In genomic region chr18:59056706-59057492, GRCh38 we compare ENCODE assay signal across 8 cellular contexts.
DNase-seq lines count a peak whose midpoint lies in the region; ATAC-seq and TF ChIP-seq lines count a peak whose summit lies in the region.

No MANE protein-coding gene starts in this region.

- H3K79me2 ChIP-seq in OCI-LY3 (ENCODE audit: low read length) = no peaks in the 10 kb centered on the region

- H3K4me1 ChIP-seq in OCI-LY3 (ENCODE audit: low read length) = peaks cover 36% of the 10 kb centered on the region
- H3K4me1 ChIP-seq in adrenal gland (replicated peaks in 1 of 2) = no peaks in the 10 kb centered on the region
- peaks cover 0 to 12% (median 0%) of the 10 kb centered on the region in 4 donors for H3K4me1 ChIP-seq in sigmoid colon

- H3K9ac ChIP-seq in OCI-LY3 (ENCODE audit: low read length) = peak overlapping the region; percentile 51

- peak overlapping the region; percentile 13 for H3K4me3 ChIP-seq in OCI-LY3 (ENCODE audit: low read length)
- no peak overlapping the region for H3K4me3 ChIP-seq in adrenal gland
- no peak overlapping the region for H3K4me3 ChIP-seq in sigmoid colon

- H3K36me3 ChIP-seq in OCI-LY3 (replicated peaks; ENCODE audit: low read depth, low read length) = no peaks in the 10 kb centered on the region
- H3K36me3 ChIP-seq in adrenal gland (replicated peaks in 1 of 2) = no peaks in the 10 kb centered on the region
- H3K36me3 ChIP-seq in sigmoid colon = no peaks in the 10 kb centered on the region

- peak overlapping the region; percentile 97 for H2AFZ ChIP-seq in OCI-LY3 (ENCODE audit: low read depth, low read length)

- 62 to 71% (median 67%) methylated on average over 12 to 15 of the region's 15 CpGs for WGBS in adrenal gland, 4 donors
- WGBS in sigmoid colon, 2 donors = 74 to 75% methylated on average over 15 of the region's 15 CpGs

- TF ChIP-seq POLR2A in adrenal gland (IDR thresholded peaks at IDR 0.05) (no peak), sigmoid colon (IDR thresholded peaks at IDR 0.05) (no peak)

- peak; percentile 63 for ATAC-seq in left ventricle myocardium superior

- H3K9me3 ChIP-seq in OCI-LY3 (ENCODE audit: insufficient read depth, low read length) (no peaks in the 10 kb centered on the region), adrenal gland (replicated peaks in 1 of 3) (no peaks in the 10 kb centered on the region), sigmoid colon (no peaks in the 10 kb centered on the region)

- TF ChIP-seq EP300 in sigmoid colon (IDR thresholded peaks at IDR 0.05) = no peak

- intact Hi-C loops in adrenal gland (cut with DNase I) = loop anchor here (2.0 to 5.0 kb wide), 2 partner anchors 275 to 276 kb away; no protein-coding TSS in a partner anchor
- intact Hi-C loops in left ventricle myocardium superior (cut with micrococcal nuclease) = loop anchor here (5.0 kb wide), 1 partner anchor 270 kb away; no protein-coding TSS in a partner anchor
- intact Hi-C loops in sigmoid colon (cut with DNase I) = no loop called here

- peak overlapping the region; percentile 53 for H3K4me2 ChIP-seq in OCI-LY3 (ENCODE audit: low read length)

- H4K20me1 ChIP-seq in OCI-LY3 (ENCODE audit: insufficient read depth, low read length) = no peaks in the 10 kb centered on the region

- in situ Hi-C loops in G401 (cut with HindIII; ENCODE audit: low sequenced_read_pairs) = loop anchor here (25.0 kb wide), 1 partner anchor 270 kb away; no protein-coding TSS in a partner anchor

- H3K27me3 ChIP-seq in OCI-LY3 (ENCODE audit: low read depth, low read length) (no peaks in the 10 kb centered on the region), adrenal gland (no peaks in the 10 kb centered on the region), sigmoid colon (no peaks in the 10 kb centered on the region)

- TF ChIP-seq CTCF in OCI-LY3 (IDR thresholded peaks at IDR 0.05; ENCODE audit: low read depth, low read length) (peak; percentile 100), adrenal gland (IDR thresholded peaks at IDR 0.05) (peak; percentile 62 to 92 (median 89)), sigmoid colon (IDR thresholded peaks at IDR 0.05) (peak in 3 of 4 experiments; percentile 16 to 64 (median 59))

- DNase-seq in stimulated activated naive CD4-positive, alpha-beta T cell (lab: John Stamatoyannopoulos, UW) = peak in 4 of 6 experiments; percentile 25 to 45 (median 33)
- no peak for DNase-seq in stimulated activated naive CD4-positive, alpha-beta T cell treated with Interleukin-2 at 50 U/mL for 16 hours (lab: John Stamatoyannopoulos, UW)
- DNase-seq in HPDE6-E6E7 (ENCODE audit: extremely low spot score) = peak; percentile 34
- DNase-seq in adrenal gland = peak; percentile 44 to 88 (median 76)
- peak; percentile 74 for DNase-seq in left ventricle myocardium superior
- DNase-seq in sigmoid colon = peak; percentile 72
- DNase-seq in G401 (ENCODE audit: low spot score) = no peak

- H3K27ac ChIP-seq in OCI-LY3 (ENCODE audit: low read length) (peak overlapping the region; percentile 37), adrenal gland (no peak overlapping the region), sigmoid colon (no peak overlapping the region)

Comparison
In these comparisons a context has a peak if more than half of its experiments do, and no peak if none do; other contexts are left out.
1. DNase-seq: peak in stimulated activated naive CD4-positive, alpha-beta T cell (4 of 6), HPDE6-E6E7 (single experiment), adrenal gland (7 of 7), left ventricle myocardium superior (single experiment) and sigmoid colon (single experiment); none in stimulated activated naive CD4-positive, alpha-beta T cell treated with Interleukin-2 at 50 U/mL for 16 hours (single experiment) and G401 (single experiment).
2. Peak in every context shown above with its lines, with median percentiles within 50 percentile points of each other: CTCF ChIP-seq.